Comparison of ENCODE assay signal across 1 cellular context in genomic region chr4:38319456-38320348, GRCh38.
TF ChIP-seq lines count a peak whose summit lies in the region.

No MANE protein-coding gene starts in this region.

TF ChIP-seq in GM12878, 131 proteins besides CTCF, POLR2A, EP300 and RAD21 (continued from another document):
- TF ChIP-seq ZBTB40 (IDR thresholded peaks at IDR 0.05; ENCODE audit: borderline replicate concordance) (peak; percentile 48; the same call in 1 of the 2 replicates), JUNB (IDR thresholded peaks at IDR 0.05) (0 out of 2 replicates have a peak, but pooled peaks have one; percentile 3), TCF3 (IDR thresholded peaks at IDR 0.05; ENCODE audit: borderline replicate concordance, insufficient read depth, low read depth, low read length) (no peak), HDAC6 (IDR thresholded peaks at IDR 0.05; ENCODE audit: unreplicated experiment) (no peak), JUND (IDR thresholded peaks at IDR 0.05; ENCODE audit: low read depth, low read length) (no peak), ZBTB4 (CRISPR knock-in tag; IDR thresholded peaks at IDR 0.05) (no peak), LARP7 (IDR thresholded peaks at IDR 0.05) (no peak), CREB1 (IDR thresholded peaks at IDR 0.05; ENCODE audit: low read depth) (0 out of 2 replicates have a peak, but pooled peaks have one; percentile 42), SIX5 (IDR thresholded peaks at IDR 0.05; ENCODE audit: low read depth, low read length, severe bottlenecking) (no peak), ZNF622 (IDR thresholded peaks at IDR 0.05) (no peak), MEF2A (IDR thresholded peaks at IDR 0.05; ENCODE audit: insufficient read depth, low read depth, low read length) (peak; percentile 77; the same call in 1 of the 2 replicates), PAX8 (IDR thresholded peaks at IDR 0.05) (no peak), ZBTB11 (CRISPR knock-in tag; IDR thresholded peaks at IDR 0.05) (no peak), NBN (IDR thresholded peaks at IDR 0.05) (no peak), CBX5 (IDR thresholded peaks at IDR 0.05; ENCODE audit: low read depth) (no peak; the same call in 1 of the 2 replicates), GABPA (IDR thresholded peaks at IDR 0.05; ENCODE audit: low read depth) (no peak), SKIL (IDR thresholded peaks at IDR 0.05; ENCODE audit: low read depth, poor library complexity, severe bottlenecking) (no peak), IKZF2 (IDR thresholded peaks at IDR 0.05) (peak in 1 of 2 experiments; percentile 12; a peak in 1 of 4 replicates), SMC3 (IDR thresholded peaks at IDR 0.05; ENCODE audit: borderline replicate concordance, low read length) (peak; percentile 90), ESRRA (IDR thresholded peaks at IDR 0.05; ENCODE audit: low read length) (no peak), ZNF687 (IDR thresholded peaks at IDR 0.05) (0 out of 2 replicates have a peak, but pooled peaks have one; percentile 26), ZNF217 (IDR thresholded peaks at IDR 0.05) (peak; percentile 28; the same call in 1 of the 2 replicates), TCF12 (IDR thresholded peaks at IDR 0.05; ENCODE audit: low read depth, low read length) (no peak), CBX3 (IDR thresholded peaks at IDR 0.05; ENCODE audit: borderline replicate concordance, low read depth) (no peak), RB1 (IDR thresholded peaks at IDR 0.05; ENCODE audit: borderline replicate concordance) (no peak), SRF (IDR thresholded peaks at IDR 0.05; ENCODE audit: low read depth in 2 of 2, low read length in 2 of 2) (peak in 1 of 2 experiments; percentile 57; a peak in 1 of 4 replicates), E2F4 (IDR thresholded peaks at IDR 0.05; ENCODE audit: low read depth, low read length) (no peak), SMARCA5 (IDR thresholded peaks at IDR 0.05) (peak; percentile 32; the same call in 1 of the 2 replicates), CUX1 (IDR thresholded peaks at IDR 0.05; ENCODE audit: insufficient replicate concordance, low read depth, low read length) (peak; percentile 16)
